ENCODE assay signal across 33 cellular contexts in the genomic region with DNA sequence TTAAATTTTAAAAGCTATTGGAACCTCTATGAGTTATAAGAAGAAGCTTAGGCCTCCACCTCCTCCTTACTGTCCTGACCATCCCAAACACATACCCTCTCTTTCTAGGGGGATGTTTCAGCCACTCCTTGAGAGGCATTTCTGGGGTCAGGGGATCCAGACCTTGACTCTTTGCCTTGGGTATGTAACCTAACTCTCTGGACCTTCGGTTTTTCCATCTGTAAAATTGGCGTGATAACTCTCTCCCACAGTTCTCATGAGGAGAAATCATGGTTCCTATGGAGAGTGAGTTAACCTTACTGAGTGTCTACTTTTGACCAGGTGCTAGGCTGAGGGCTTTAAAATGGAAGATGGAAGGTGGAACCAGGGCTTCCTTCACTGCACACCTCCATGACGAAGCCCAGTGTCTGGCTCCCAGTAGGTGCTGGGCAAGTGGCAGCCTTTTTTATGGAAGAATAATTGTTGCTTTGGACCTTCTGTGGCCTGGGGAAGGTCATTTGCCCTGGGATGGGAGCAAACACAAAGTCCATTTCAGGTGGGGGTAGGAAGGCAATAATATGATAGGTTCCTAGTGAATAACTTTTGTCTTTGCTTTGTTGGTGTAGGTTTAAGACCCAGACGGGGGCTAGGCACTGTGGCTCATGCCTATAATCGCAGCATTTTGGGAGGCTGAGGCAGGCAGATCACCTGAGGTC.
"Had no signal": no experiment of that assay in that cellular context is flagged by ENCODE, and none has a peak within 500 bp of the region (broad histone marks: within the 10 kb centered on the region; RNA-seq: fewer than 3 reads in every experiment).

No MANE protein-coding gene starts in this region.

- DNase-seq: activated CD4-positive, alpha-beta memory T cell treated with anti-CD3 and anti-CD28 coated beads for 36 hours; activated CD4-positive, alpha-beta T cell treated with anti-CD3 and anti-CD28 coated beads for 36 hours; activated CD4-positive, alpha-beta T cell treated with anti-CD3 and anti-CD28 coated beads, Interleukin-2, amount 10 ng/mL, durations not matched to agents 24 days and 14 days; activated CD4-positive, CD25-positive, alpha-beta regulatory T cell; activated CD4-positive, CD25-positive, alpha-beta regulatory T cell treated with anti-CD3 and anti-CD28 coated beads, Interleukin-2, amount 50 U/mL, for 72 hours; activated CD8-positive, alpha-beta memory T cell treated with anti-CD3 and anti-CD28 coated beads, Interleukin-2, amount 10 ng/mL, durations not matched to agents 7 days and 5 days; activated CD8-positive, alpha-beta memory T cell treated with anti-CD3 and anti-CD28 coated beads, Interleukin-2, amount 50 U/mL, for 4 hours; activated CD8-positive, alpha-beta T cell treated with anti-CD3 and anti-CD28 coated beads, Interleukin-2, amount 10 ng/mL, durations not matched to agents 7 days and 5 days; activated effector memory CD4-positive, alpha-beta T cell treated with anti-CD3 and anti-CD28 coated beads, Interleukin-2, amount 50 U/mL, for 16 hours; activated naive CD4-positive, alpha-beta T cell; activated naive CD4-positive, alpha-beta T cell treated with anti-CD3 and anti-CD28 coated beads, Interleukin-2, amount 10 ng/mL, durations not matched to agents 7 days and 5 days; activated naive CD8-positive, alpha-beta T cell treated with anti-CD3 and anti-CD28 coated beads, Interleukin-2, amount 10 ng/mL, durations not matched to agents 7 days and 5 days; activated T-cell treated with anti-CD3 and anti-CD28 coated beads, Interleukin-2, amount 50 U/mL, for 1 hour; activated T-cell treated with anti-CD3 and anti-CD28 coated beads, Interleukin-2, amount 50 U/mL, for 48 hours; central memory CD4-positive, alpha-beta T cell; cerebellar nuclear complex; colonic mucosa; effector CD8-positive, alpha-beta T cell; foreskin keratinocyte; gastrocnemius medialis; glutamatergic neuron; T-helper 1 cell; T-helper 17 cell had no signal

- ATAC-seq: activated CD4-positive, alpha-beta T cell treated with anti-CD3 and anti-CD28 coated beads for 36 hours; activated CD8-positive, alpha-beta memory T cell treated with anti-CD3 and anti-CD28 coated beads, Interleukin-2, amount 10 ng/mL, durations not matched to agents 7 days and 5 days; activated CD8-positive, alpha-beta T cell treated with anti-CD3 and anti-CD28 coated beads, Interleukin-2, amount 10 ng/mL, durations not matched to agents 7 days and 5 days; activated naive CD4-positive, alpha-beta T cell treated with anti-CD3 and anti-CD28 coated beads, Interleukin-2, amount 50 U/mL, for 72 hours; esophagus mucosa; foreskin keratinocyte; gastrocnemius medialis; T-helper 17 cell had no signal

- H3K4me3 Mint-ChIP-seq: activated CD4-positive, alpha-beta memory T cell treated with anti-CD3 and anti-CD28 coated beads for 36 hours; activated CD4-positive, alpha-beta T cell treated with anti-CD3 and anti-CD28 coated beads for 36 hours; activated CD4-positive, alpha-beta T cell treated with anti-CD3 and anti-CD28 coated beads, Interleukin-2, amount 10 ng/mL, durations not matched to agents 24 days and 14 days; activated CD8-positive, alpha-beta memory T cell treated with anti-CD3 and anti-CD28 coated beads, Interleukin-2, amount 10 ng/mL, durations not matched to agents 7 days and 5 days; activated CD8-positive, alpha-beta T cell treated with anti-CD3 and anti-CD28 coated beads, Interleukin-2, amount 10 ng/mL, durations not matched to agents 7 days and 5 days; activated naive CD4-positive, alpha-beta T cell treated with anti-CD3 and anti-CD28 coated beads, Interleukin-2, amount 10 ng/mL, durations not matched to agents 7 days and 5 days; activated naive CD8-positive, alpha-beta T cell treated with anti-CD3 and anti-CD28 coated beads, Interleukin-2, amount 10 ng/mL, durations not matched to agents 7 days and 5 days; activated T-helper 1 cell treated with anti-CD3 and anti-CD28 coated beads, Interleukin-12 subunit alpha, Interleukin-12 subunit beta, Interleukin-2, Interleukin-4 antibody, amounts not matched to agents 30 ng/mL and 10 ng/mL and 1 ng/mL, durations not matched to agents 14 hours and 24 hours and 36 hours; brain; T-helper 17 cell; T-helper 2 cell treated with Interferon-gamma antibody and Interleukin-4, amounts not matched to agents 5 μg/mL and 100 μg/mL, for 36 hours had no signal

- H3K9me3 Mint-ChIP-seq: activated CD4-positive, alpha-beta memory T cell treated with anti-CD3 and anti-CD28 coated beads for 36 hours; activated CD4-positive, alpha-beta T cell treated with anti-CD3 and anti-CD28 coated beads, Interleukin-2, amount 10 ng/mL, durations not matched to agents 24 days and 14 days; activated naive CD4-positive, alpha-beta T cell treated with anti-CD3 and anti-CD28 coated beads, Interleukin-2, amount 10 ng/mL, durations not matched to agents 7 days and 5 days; activated naive CD4-positive, alpha-beta T cell treated with anti-CD3 and anti-CD28 coated beads, Interleukin-2, amount 50 U/mL, for 72 hours; activated naive CD8-positive, alpha-beta T cell treated with anti-CD3 and anti-CD28 coated beads, Interleukin-2, amount 10 ng/mL, durations not matched to agents 7 days and 5 days; activated T-helper 1 cell treated with anti-CD3 and anti-CD28 coated beads, Interleukin-12 subunit alpha, Interleukin-12 subunit beta, Interleukin-2, Interleukin-4 antibody, amounts not matched to agents 30 ng/mL and 10 ng/mL and 1 ng/mL, durations not matched to agents 14 hours and 24 hours and 36 hours; activated T-helper 2 cell treated with anti-CD3 and anti-CD28 coated beads, Interferon-gamma antibody, Interleukin-2, Interleukin-4, amounts not matched to agents 10 μg/mL and 5 μg/mL and 100 μg/mL, durations not matched to agents 14 hours and 24 hours and 36 hours; brain; T-helper 2 cell treated with Interferon-gamma antibody and Interleukin-4, amounts not matched to agents 5 μg/mL and 100 μg/mL, for 36 hours had no signal

- H3K36me3 Mint-ChIP-seq: activated CD8-positive, alpha-beta memory T cell treated with anti-CD3 and anti-CD28 coated beads, Interleukin-2, amount 10 ng/mL, durations not matched to agents 7 days and 5 days had no signal

- H3K4me1 ChIP-seq: ascending aorta, breast epithelium, colonic mucosa, foreskin keratinocyte had no signal

- H3K27ac ChIP-seq: ascending aorta, breast epithelium, cardiac muscle cell, colonic mucosa, epithelial cell of prostate, foreskin keratinocyte, gastrocnemius medialis had no signal

- H3K27me3 Mint-ChIP-seq: activated CD4-positive, alpha-beta memory T cell treated with anti-CD3 and anti-CD28 coated beads for 36 hours; activated CD4-positive, alpha-beta T cell treated with anti-CD3 and anti-CD28 coated beads for 36 hours; T-helper 17 cell had no signal

- H3K36me3 ChIP-seq: breast epithelium, colonic mucosa had no signal

- H3K4me3 ChIP-seq: ascending aorta, breast epithelium, cardiac muscle cell, colonic mucosa, gastrocnemius medialis had no signal

- H3K27ac Mint-ChIP-seq: activated CD4-positive, alpha-beta memory T cell treated with anti-CD3 and anti-CD28 coated beads for 36 hours; activated CD4-positive, alpha-beta T cell treated with anti-CD3 and anti-CD28 coated beads for 36 hours; activated CD4-positive, alpha-beta T cell treated with anti-CD3 and anti-CD28 coated beads, Interleukin-2, amount 10 ng/mL, durations not matched to agents 24 days and 14 days; activated CD8-positive, alpha-beta memory T cell treated with anti-CD3 and anti-CD28 coated beads, Interleukin-2, amount 10 ng/mL, durations not matched to agents 7 days and 5 days; activated CD8-positive, alpha-beta T cell treated with anti-CD3 and anti-CD28 coated beads, Interleukin-2, amount 10 ng/mL, durations not matched to agents 7 days and 5 days; activated naive CD4-positive, alpha-beta T cell treated with anti-CD3 and anti-CD28 coated beads, Interleukin-2, amount 10 ng/mL, durations not matched to agents 7 days and 5 days; activated naive CD4-positive, alpha-beta T cell treated with anti-CD3 and anti-CD28 coated beads, Interleukin-2, amount 50 U/mL, for 72 hours; activated naive CD8-positive, alpha-beta T cell treated with anti-CD3 and anti-CD28 coated beads, Interleukin-2, amount 10 ng/mL, durations not matched to agents 7 days and 5 days; activated T-helper 1 cell treated with anti-CD3 and anti-CD28 coated beads, Interleukin-12 subunit alpha, Interleukin-12 subunit beta, Interleukin-2, Interleukin-4 antibody, amounts not matched to agents 30 ng/mL and 10 ng/mL and 1 ng/mL, durations not matched to agents 14 hours and 24 hours and 36 hours; activated T-helper 2 cell treated with anti-CD3 and anti-CD28 coated beads, Interferon-gamma antibody, Interleukin-2, Interleukin-4, amounts not matched to agents 10 μg/mL and 5 μg/mL and 100 μg/mL, durations not matched to agents 14 hours and 24 hours and 36 hours; T-helper 17 cell; T-helper 2 cell treated with Interferon-gamma antibody and Interleukin-4, amounts not matched to agents 5 μg/mL and 100 μg/mL, for 36 hours had no signal

- H3K27me3 ChIP-seq: ascending aorta, breast epithelium, cardiac muscle cell, colonic mucosa, foreskin keratinocyte, gastrocnemius medialis had no signal

- H3K9me3 ChIP-seq: ascending aorta, breast epithelium, colonic mucosa, gastrocnemius medialis had no signal
